Comparison of ENCODE assay signal across 1 cellular context in the genomic region with DNA sequence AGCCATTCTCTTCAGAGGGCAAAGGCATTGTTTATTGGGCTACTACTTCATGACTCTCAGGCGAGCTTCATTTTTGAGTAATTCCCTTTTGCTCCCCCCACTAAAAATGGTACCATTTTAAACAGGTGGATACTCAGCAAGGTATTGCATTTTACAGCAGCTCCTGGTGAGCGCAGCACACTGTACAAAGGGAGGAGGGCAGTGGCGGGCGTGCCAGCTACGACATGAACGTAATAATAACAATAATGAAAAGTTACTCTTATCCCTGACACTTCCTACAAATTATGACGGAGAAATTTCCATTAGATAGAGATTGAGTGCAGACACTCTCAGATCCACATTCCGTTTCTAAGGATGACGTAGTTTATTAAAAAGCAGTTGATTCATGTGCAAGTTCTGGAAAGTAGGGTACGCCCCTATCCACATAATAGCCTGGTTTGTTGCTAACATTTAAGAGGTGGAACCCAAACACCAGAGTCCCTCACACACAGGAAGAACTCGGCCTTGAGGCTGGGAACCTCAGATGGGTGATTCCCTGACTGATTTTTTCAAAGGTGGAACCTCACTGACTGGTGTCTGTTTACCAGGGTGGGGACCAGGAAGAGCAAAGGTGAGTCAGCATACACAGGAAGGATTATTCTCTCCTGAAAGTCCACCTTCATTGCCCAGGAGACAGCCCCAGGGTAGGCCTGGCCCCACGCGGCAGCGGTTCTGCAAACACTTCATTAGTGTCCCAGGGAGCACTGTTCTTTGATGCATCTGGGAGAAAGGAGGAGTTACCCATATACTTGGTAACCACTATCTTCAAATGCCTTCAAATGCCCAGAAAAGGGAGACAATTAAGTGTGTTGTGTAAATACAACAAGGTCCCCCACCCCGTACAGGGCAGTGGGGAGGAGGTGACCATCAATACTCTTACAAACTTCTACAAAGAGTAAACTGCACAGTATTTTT.
TF ChIP-seq lines count a peak whose summit lies in the region.

No MANE protein-coding gene starts in this region.

TF ChIP-seq in HepG2, 621 proteins besides CTCF, POLR2A, EP300 and RAD21 (continued from another document and continues in another):
- TF ChIP-seq, protein P1, sequence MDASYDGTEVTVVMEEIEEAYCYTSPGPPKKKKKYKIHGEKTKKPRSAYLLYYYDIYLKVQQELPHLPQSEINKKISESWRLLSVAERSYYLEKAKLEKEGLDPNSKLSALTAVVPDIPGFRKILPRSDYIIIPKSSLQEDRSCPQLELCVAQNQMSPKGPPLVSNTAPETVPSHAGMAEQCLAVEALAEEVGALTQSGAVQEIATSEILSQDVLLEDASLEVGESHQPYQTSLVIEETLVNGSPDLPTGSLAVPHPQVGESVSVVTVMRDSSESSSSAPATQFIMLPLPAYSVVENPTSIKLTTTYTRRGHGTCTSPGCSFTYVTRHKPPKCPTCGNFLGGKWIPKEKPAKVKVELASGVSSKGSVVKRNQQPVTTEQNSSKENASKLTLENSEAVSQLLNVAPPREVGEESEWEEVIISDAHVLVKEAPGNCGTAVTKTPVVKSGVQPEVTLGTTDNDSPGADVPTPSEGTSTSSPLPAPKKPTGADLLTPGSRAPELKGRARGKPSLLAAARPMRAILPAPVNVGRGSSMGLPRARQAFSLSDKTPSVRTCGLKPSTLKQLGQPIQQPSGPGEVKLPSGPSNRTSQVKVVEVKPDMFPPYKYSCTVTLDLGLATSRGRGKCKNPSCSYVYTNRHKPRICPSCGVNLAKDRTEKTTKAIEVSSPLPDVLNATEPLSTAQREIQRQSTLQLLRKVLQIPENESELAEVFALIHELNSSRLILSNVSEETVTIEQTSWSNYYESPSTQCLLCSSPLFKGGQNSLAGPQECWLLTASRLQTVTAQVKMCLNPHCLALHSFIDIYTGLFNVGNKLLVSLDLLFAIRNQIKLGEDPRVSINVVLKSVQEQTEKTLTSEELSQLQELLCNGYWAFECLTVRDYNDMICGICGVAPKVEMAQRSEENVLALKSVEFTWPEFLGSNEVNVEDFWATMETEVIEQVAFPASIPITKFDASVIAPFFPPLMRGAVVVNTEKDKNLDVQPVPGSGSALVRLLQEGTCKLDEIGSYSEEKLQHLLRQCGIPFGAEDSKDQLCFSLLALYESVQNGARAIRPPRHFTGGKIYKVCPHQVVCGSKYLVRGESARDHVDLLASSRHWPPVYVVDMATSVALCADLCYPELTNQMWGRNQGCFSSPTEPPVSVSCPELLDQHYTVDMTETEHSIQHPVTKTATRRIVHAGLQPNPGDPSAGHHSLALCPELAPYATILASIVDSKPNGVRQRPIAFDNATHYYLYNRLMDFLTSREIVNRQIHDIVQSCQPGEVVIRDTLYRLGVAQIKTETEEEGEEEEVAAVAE (CRISPR knock-in tag; IDR thresholded peaks at IDR 0.05; ENCODE audit: borderline replicate concordance) = peak; percentile 34; the same call in 1 of the 2 replicates
- TF ChIP-seq ZBTB1 (CRISPR knock-in tag; IDR thresholded peaks at IDR 0.05; ENCODE audit: borderline replicate concordance) (no peak), DDIT3 (CRISPR knock-in tag; IDR thresholded peaks at IDR 0.05) (no peak), NFYC (CRISPR knock-in tag; IDR thresholded peaks at IDR 0.05) (no peak), POLR2G (IDR thresholded peaks at IDR 0.05; ENCODE audit: low read depth, low read length) (no peak), ZNF564 (CRISPR knock-in tag; IDR thresholded peaks at IDR 0.05) (no peak), ZEB1 (IDR thresholded peaks at IDR 0.05; ENCODE audit: insufficient replicate concordance, low read depth) (peak; percentile 87), SCMH1 (CRISPR knock-in tag; IDR thresholded peaks at IDR 0.05; ENCODE audit: borderline replicate concordance) (no peak), TRAFD1 (CRISPR knock-in tag; IDR thresholded peaks at IDR 0.05; ENCODE audit: borderline replicate concordance) (no peak), ZNF33B (CRISPR knock-in tag; IDR thresholded peaks at IDR 0.05) (no peak; the same call in 1 of the 2 replicates), ZNF446 (CRISPR knock-in tag; IDR thresholded peaks at IDR 0.05) (no peak), FOXC1 (CRISPR knock-in tag; IDR thresholded peaks at IDR 0.05; ENCODE audit: borderline replicate concordance) (no peak), ZNF20 (CRISPR knock-in tag; IDR thresholded peaks at IDR 0.05) (no peak), HOXA7 (CRISPR knock-in tag; IDR thresholded peaks at IDR 0.05) (no peak), KLF13 (CRISPR knock-in tag; IDR thresholded peaks at IDR 0.05) (no peak), TEAD3 (CRISPR knock-in tag; optimal IDR thresholded peaks at IDR 0.05; ENCODE audit: borderline replicate concordance) (peak; percentile 78), HDAC2 (CRISPR knock-in tag; IDR thresholded peaks at IDR 0.05) (peak; percentile 95), HNRNPLL (IDR thresholded peaks at IDR 0.05; ENCODE audit: low read depth, low read length, poor library complexity, severe bottlenecking) (no peak), TGIF2 (CRISPR knock-in tag; IDR thresholded peaks at IDR 0.05) (no peak), SMC3 (IDR thresholded peaks at IDR 0.05; ENCODE audit: low read length) (no peak), ZNF580 (CRISPR knock-in tag; IDR thresholded peaks at IDR 0.05; ENCODE audit: borderline replicate concordance, low read depth) (peak; percentile 84; the same call in 1 of the 2 replicates), CEBPB (IDR thresholded peaks at IDR 0.05; ENCODE audit: borderline replicate concordance, low read depth, low read length) (no peak), FIP1L1 (IDR thresholded peaks at IDR 0.05; ENCODE audit: borderline replicate concordance, insufficient read depth, low read depth, low read length) (no peak), KLF11 (CRISPR knock-in tag; IDR thresholded peaks at IDR 0.05) (peak; percentile 57; the same call in 1 of the 2 replicates), ZNF496 (CRISPR knock-in tag; IDR thresholded peaks at IDR 0.05; ENCODE audit: insufficient replicate concordance) (no peak), WIZ (CRISPR knock-in tag; IDR thresholded peaks at IDR 0.05) (no peak), ZNF350 (CRISPR knock-in tag; IDR thresholded peaks at IDR 0.05; ENCODE audit: borderline replicate concordance, low read depth) (peak; percentile 50), ZNF652 (CRISPR knock-in tag; IDR thresholded peaks at IDR 0.05; ENCODE audit: borderline replicate concordance, low read depth) (no peak), NFKBIZ (CRISPR knock-in tag; IDR thresholded peaks at IDR 0.05) (no peak; the same call in 1 of the 2 replicates), ZNF704 (CRISPR knock-in tag; IDR thresholded peaks at IDR 0.05; ENCODE audit: borderline replicate concordance) (no peak), ZNF225 (CRISPR knock-in tag; IDR thresholded peaks at IDR 0.05) (no peak), ZNF724P (CRISPR knock-in tag; IDR thresholded peaks at IDR 0.05; ENCODE audit: borderline replicate concordance) (no peak), ZBTB21 (CRISPR knock-in tag; IDR thresholded peaks at IDR 0.05) (no peak), ZNF674 (CRISPR knock-in tag; IDR thresholded peaks at IDR 0.05; ENCODE audit: low read depth) (no peak), REPIN1 (CRISPR knock-in tag; IDR thresholded peaks at IDR 0.05; ENCODE audit: borderline replicate concordance, low read depth) (peak; percentile 76; the same call in 1 of the 2 replicates), ZMYM2 (CRISPR knock-in tag; IDR thresholded peaks at IDR 0.05) (peak; percentile 83), AGO2 (optimal IDR thresholded peaks at IDR 0.05; ENCODE audit: low read depth, low read length) (no peak), FLYWCH1 (CRISPR knock-in tag; IDR thresholded peaks at IDR 0.05) (no peak), ZNF337 (CRISPR knock-in tag; IDR thresholded peaks at IDR 0.05; ENCODE audit: borderline replicate concordance, low read depth) (no peak), HMGXB4 (CRISPR knock-in tag; IDR thresholded peaks at IDR 0.05; ENCODE audit: borderline replicate concordance in 1 of 2, low read depth in 1 of 2) (0 out of 4 replicates have a peak, but pooled peaks of 1 of the 2 experiments have one; percentile 20), FOXM1 (CRISPR knock-in tag; IDR thresholded peaks at IDR 0.05) (no peak)
- TF ChIP-seq, protein P2, sequence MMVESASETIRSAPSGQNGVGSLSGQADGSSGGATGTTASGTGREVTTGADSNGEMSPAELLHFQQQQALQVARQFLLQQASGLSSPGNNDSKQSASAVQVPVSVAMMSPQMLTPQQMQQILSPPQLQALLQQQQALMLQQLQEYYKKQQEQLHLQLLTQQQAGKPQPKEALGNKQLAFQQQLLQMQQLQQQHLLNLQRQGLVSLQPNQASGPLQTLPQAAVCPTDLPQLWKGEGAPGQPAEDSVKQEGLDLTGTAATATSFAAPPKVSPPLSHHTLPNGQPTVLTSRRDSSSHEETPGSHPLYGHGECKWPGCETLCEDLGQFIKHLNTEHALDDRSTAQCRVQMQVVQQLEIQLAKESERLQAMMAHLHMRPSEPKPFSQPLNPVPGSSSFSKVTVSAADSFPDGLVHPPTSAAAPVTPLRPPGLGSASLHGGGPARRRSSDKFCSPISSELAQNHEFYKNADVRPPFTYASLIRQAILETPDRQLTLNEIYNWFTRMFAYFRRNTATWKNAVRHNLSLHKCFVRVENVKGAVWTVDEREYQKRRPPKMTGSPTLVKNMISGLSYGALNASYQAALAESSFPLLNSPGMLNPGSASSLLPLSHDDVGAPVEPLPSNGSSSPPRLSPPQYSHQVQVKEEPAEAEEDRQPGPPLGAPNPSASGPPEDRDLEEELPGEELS (CRISPR knock-in tag; IDR thresholded peaks at IDR 0.05) = peak; percentile 98
- TF ChIP-seq, protein P3, sequence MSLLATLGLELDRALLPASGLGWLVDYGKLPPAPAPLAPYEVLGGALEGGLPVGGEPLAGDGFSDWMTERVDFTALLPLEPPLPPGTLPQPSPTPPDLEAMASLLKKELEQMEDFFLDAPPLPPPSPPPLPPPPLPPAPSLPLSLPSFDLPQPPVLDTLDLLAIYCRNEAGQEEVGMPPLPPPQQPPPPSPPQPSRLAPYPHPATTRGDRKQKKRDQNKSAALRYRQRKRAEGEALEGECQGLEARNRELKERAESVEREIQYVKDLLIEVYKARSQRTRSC (CRISPR knock-in tag; IDR thresholded peaks at IDR 0.05; ENCODE audit: low read depth) = no peak
- TF ChIP-seq, protein P4, sequence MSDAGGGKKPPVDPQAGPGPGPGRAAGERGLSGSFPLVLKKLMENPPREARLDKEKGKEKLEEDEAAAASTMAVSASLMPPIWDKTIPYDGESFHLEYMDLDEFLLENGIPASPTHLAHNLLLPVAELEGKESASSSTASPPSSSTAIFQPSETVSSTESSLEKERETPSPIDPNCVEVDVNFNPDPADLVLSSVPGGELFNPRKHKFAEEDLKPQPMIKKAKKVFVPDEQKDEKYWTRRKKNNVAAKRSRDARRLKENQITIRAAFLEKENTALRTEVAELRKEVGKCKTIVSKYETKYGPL (CRISPR knock-in tag; IDR thresholded peaks at IDR 0.05) = no peak
- TF ChIP-seq, protein P5, sequence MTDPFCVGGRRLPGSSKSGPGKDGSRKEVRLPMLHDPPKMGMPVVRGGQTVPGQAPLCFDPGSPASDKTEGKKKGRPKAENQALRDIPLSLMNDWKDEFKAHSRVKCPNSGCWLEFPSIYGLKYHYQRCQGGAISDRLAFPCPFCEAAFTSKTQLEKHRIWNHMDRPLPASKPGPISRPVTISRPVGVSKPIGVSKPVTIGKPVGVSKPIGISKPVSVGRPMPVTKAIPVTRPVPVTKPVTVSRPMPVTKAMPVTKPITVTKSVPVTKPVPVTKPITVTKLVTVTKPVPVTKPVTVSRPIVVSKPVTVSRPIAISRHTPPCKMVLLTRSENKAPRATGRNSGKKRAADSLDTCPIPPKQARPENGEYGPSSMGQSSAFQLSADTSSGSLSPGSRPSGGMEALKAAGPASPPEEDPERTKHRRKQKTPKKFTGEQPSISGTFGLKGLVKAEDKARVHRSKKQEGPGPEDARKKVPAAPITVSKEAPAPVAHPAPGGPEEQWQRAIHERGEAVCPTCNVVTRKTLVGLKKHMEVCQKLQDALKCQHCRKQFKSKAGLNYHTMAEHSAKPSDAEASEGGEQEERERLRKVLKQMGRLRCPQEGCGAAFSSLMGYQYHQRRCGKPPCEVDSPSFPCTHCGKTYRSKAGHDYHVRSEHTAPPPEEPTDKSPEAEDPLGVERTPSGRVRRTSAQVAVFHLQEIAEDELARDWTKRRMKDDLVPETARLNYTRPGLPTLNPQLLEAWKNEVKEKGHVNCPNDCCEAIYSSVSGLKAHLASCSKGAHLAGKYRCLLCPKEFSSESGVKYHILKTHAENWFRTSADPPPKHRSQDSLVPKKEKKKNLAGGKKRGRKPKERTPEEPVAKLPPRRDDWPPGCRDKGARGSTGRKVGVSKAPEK (CRISPR knock-in tag; IDR thresholded peaks at IDR 0.05; ENCODE audit: borderline replicate concordance) = no peak
